Comparison of ENCODE assay signal across 10 cellular contexts in the genomic region with DNA sequence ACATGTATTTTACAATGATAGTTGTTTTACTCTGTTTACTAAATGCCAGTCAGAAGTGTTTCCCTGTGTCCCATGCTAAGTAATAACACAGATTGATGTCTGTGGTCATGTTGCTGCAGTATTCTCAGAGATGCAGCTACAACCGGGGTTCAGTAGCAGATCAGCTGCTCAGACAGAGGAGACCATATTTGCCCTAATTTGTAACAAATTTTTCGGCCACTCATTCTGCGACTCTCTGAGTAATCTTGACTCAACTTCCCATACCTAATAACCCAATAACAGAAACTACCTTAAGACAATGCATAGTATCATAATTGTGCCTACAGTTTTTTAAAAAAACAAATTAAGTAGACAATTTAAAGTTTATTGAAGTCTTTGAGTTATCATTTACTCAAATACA.
DNase-seq lines count a peak whose midpoint lies in the region; ATAC-seq lines count a peak whose summit lies in the region.
"Had no signal": no experiment of that assay in that cellular context is flagged by ENCODE, and none has a peak within 500 bp of the region (broad histone marks: within the 10 kb centered on the region; RNA-seq: fewer than 3 reads in every experiment).

No MANE protein-coding gene starts in this region.

- no peak overlapping the region for H3K4me3 ChIP-seq in HAP-1

- no peaks in the 10 kb centered on the region for H3K36me3 ChIP-seq in HAP-1 (replicated peaks)

- no peaks in the 10 kb centered on the region for H3K9me3 ChIP-seq in HAP-1

- no peaks in the 10 kb centered on the region for H3K27me3 Mint-ChIP-seq in stimulated activated memory B cell treated with anti-CD40 and anti-IgM and Interleukin-4, amounts not matched to agents 10 μg/mL and 1 μg/mL and 100 μg/mL, for 72 hours

- H3K27me3 ChIP-seq in HAP-1 (ENCODE audit: low read depth) = no peaks in the 10 kb centered on the region

- H3K9me3 Mint-ChIP-seq in stimulated activated memory B cell treated with anti-CD40 and anti-IgM and Interleukin-4, amounts not matched to agents 10 μg/mL and 1 μg/mL and 100 μg/mL, for 72 hours = no peaks in the 10 kb centered on the region

- H3K27ac Mint-ChIP-seq in stimulated activated memory B cell treated with anti-CD40 and anti-IgM and Interleukin-4, amounts not matched to agents 10 μg/mL and 1 μg/mL and 100 μg/mL, for 72 hours = peak overlapping the region; percentile 53

- DNase-seq in activated T-cell treated with anti-CD3 and anti-CD28 coated beads for 48 hours (ENCODE audit: low read depth) = peak; percentile 5
- no peak for DNase-seq in activated T-cell treated with anti-CD3 and anti-CD28 coated beads, Interleukin-2, amount 50 U/mL, for 1 hour
- DNase-seq in SIG-M5 treated with dmso at 0.1 percent for 504 hours (lab: John Stamatoyannopoulos, UW; ENCODE audit: unreplicated experiment) = no peak
- no peak for DNase-seq in HAP-1 (ENCODE audit: low spot score in 2 of 2)
- no peak for DNase-seq in SHP77 treated with DMSO at 0.1 percent for 48 hours (lab: John Stamatoyannopoulos, UW)
- DNase-seq: dermis blood vessel endothelial cell, hypothalamus had no signal

- H3K4me1 ChIP-seq in HAP-1 = 0 out of 2 replicates have a peak, but pooled peaks cover 5% of the 10 kb centered on the region

- peak; percentile 57 for ATAC-seq in GM21423 (IDR thresholded peaks at IDR 0.05; ENCODE audit: unreplicated experiment)
- ATAC-seq in HG03135 (IDR thresholded peaks at IDR 0.05; ENCODE audit: unreplicated experiment) = peak; percentile 56
- ATAC-seq in stimulated activated memory B cell treated with anti-CD40 and anti-IgM and Interleukin-4, amounts not matched to agents 10 μg/mL and 1 μg/mL and 100 μg/mL, for 72 hours = peak; percentile 73

- no peak overlapping the region for H3K4me3 Mint-ChIP-seq in stimulated activated memory B cell treated with anti-CD40 and anti-IgM and Interleukin-4, amounts not matched to agents 10 μg/mL and 1 μg/mL and 100 μg/mL, for 72 hours

- in situ Hi-C loops in HAP-1 (cut with MboI; ENCODE audit: low sequenced_read_pairs) = no loop called here

- peaks cover 49% of the 10 kb centered on the region for H3K4me1 Mint-ChIP-seq in stimulated activated memory B cell treated with anti-CD40 and anti-IgM and Interleukin-4, amounts not matched to agents 10 μg/mL and 1 μg/mL and 100 μg/mL, for 72 hours

- H3K36me3 Mint-ChIP-seq in stimulated activated memory B cell treated with anti-CD40 and anti-IgM and Interleukin-4, amounts not matched to agents 10 μg/mL and 1 μg/mL and 100 μg/mL, for 72 hours = peaks cover 7% of the 10 kb centered on the region
